In genomic region chr17:1830288-1830687, GRCh38 we compare ENCODE assay signal across 8 cellular contexts. TPM values are rescaled to one million over a fixed set of nuclear protein-coding genes. Genes with fewer than 3 reads are reported as not detected.
DNase-seq lines count a peak whose midpoint lies in the region; ATAC-seq and TF ChIP-seq lines count a peak whose summit lies in the region.

No MANE protein-coding gene starts in this region.

- peaks cover 70% of the 10 kb centered on the region for H3K4me1 Mint-ChIP-seq in CD4-positive, alpha-beta T cell (ENCODE audit: low read depth)
- H3K4me1 Mint-ChIP-seq in T-helper 2 cell treated with Interferon-gamma antibody and Interleukin-4, amounts not matched to agents 5 μg/mL and 100 μg/mL, for 36 hours (ENCODE audit: low read depth), result peaks cover 48% of the 10 kb centered on the region
- peaks cover 27% of the 10 kb centered on the region for H3K4me1 Mint-ChIP-seq in neural progenitor cell

- H3K27ac ChIP-seq in CD4-positive, alpha-beta T cell (ENCODE audit: low read depth, low read length), result peak overlapping the region; percentile 81
- H3K27ac ChIP-seq in epithelial cell of prostate (peak overlapping the region; percentile 45), neural progenitor cell (no peak overlapping the region)

- peak overlapping the region; percentile 99 for H3K4me3 Mint-ChIP-seq in CD4-positive, alpha-beta T cell
- peak overlapping the region; percentile 98 for H3K4me3 Mint-ChIP-seq in T-helper 2 cell treated with Interferon-gamma antibody and Interleukin-4, amounts not matched to agents 5 μg/mL and 100 μg/mL, for 36 hours
- peak overlapping the region; percentile 97 for H3K4me3 Mint-ChIP-seq in neural progenitor cell

- CTCF ChIA-PET in CD4-positive, alpha-beta T cell (lab: Charles Lee), result interaction anchor here (1.3 to 1.4 kb wide), 2 partner anchors 35 to 181 kb away, joined by 7 read pairs; partner anchors contain the start of gene RILP

- H3K9me3 ChIP-seq in CD4-positive, alpha-beta T cell (ENCODE audit: control insufficient read depth, low read length), result no peaks in the 10 kb centered on the region
- H3K9me3 ChIP-seq in neural progenitor cell (ENCODE audit: low read depth), result no peaks in the 10 kb centered on the region

- H3K9ac ChIP-seq in neural progenitor cell, result peak overlapping the region; percentile 62

- peaks cover 39% of the 10 kb centered on the region for H4K20me1 ChIP-seq in neural progenitor cell (ENCODE audit: low read depth)

- POLR2A ChIA-PET in CD4-positive, alpha-beta T cell (lab: Charles Lee), result interaction anchor here (1.1 to 2.9 kb wide), 11 partner anchors 34 to 473 kb away, joined by 3 to 21 read pairs (median 9); partner anchors contain the start of genes RILP, RTN4RL1, SMG6 and SRR

- peak overlapping the region; percentile 90 for H3K27ac Mint-ChIP-seq in CD4-positive, alpha-beta T cell
- peak overlapping the region; percentile 96 for H3K27ac Mint-ChIP-seq in T-helper 2 cell treated with Interferon-gamma antibody and Interleukin-4, amounts not matched to agents 5 μg/mL and 100 μg/mL, for 36 hours
- peak overlapping the region; percentile 71 for H3K27ac Mint-ChIP-seq in neural progenitor cell

- no peak for DNase-seq in CD4-positive, alpha-beta T cell
- DNase-seq in T-helper 2 cell treated with Interferon-gamma antibody and Interleukin-4, amounts not matched to agents 5 μg/mL and 100 μg/mL, for 36 hours (ENCODE audit: low spot score), result peak; percentile 18
- DNase-seq in epithelial cell of prostate (ENCODE audit: low read depth, low spot score), result no peak
- peak; percentile 48 for DNase-seq in neural progenitor cell (ENCODE audit: low spot score)
- DNase-seq in DMS114 treated with DMSO at 0.1 percent for 48 hours (lab: John Stamatoyannopoulos, UW; ENCODE audit: unreplicated experiment), result no peak
- DNase-seq in NK-92 treated with Interleukin-12 subunit alpha and Interleukin-12 subunit beta, amount 100 ng/mL, for 24 hours (lab: John Stamatoyannopoulos, UW), result no peak
- DNase-seq in SKM-1 treated with dmso at 0.1 percent for 144 hours (lab: John Stamatoyannopoulos, UW; ENCODE audit: unreplicated experiment), result no peak

- peaks cover 65% of the 10 kb centered on the region for H3K36me3 Mint-ChIP-seq in CD4-positive, alpha-beta T cell (ENCODE audit: low read depth)
- H3K36me3 Mint-ChIP-seq in T-helper 2 cell treated with Interferon-gamma antibody and Interleukin-4, amounts not matched to agents 5 μg/mL and 100 μg/mL, for 36 hours (ENCODE audit: low read depth), result peaks cover 52% of the 10 kb centered on the region
- peaks cover 13% of the 10 kb centered on the region for H3K36me3 Mint-ChIP-seq in neural progenitor cell

- H3K36me3 ChIP-seq in neural progenitor cell, result no peaks in the 10 kb centered on the region

- H3F3A ChIP-seq in neural progenitor cell (ENCODE audit: low read depth), result peaks cover 8% of the 10 kb centered on the region

- H3K4me3 ChIP-seq in neural progenitor cell, result peak overlapping the region; percentile 90

- H2AFZ ChIP-seq in neural progenitor cell (replicated peaks), result peak overlapping the region; percentile 92

- no peak for TF ChIP-seq CTCF in CD4-positive, alpha-beta T cell (IDR thresholded peaks at IDR 0.05)
- TF ChIP-seq CTCF in neural progenitor cell (IDR thresholded peaks at IDR 0.05), result no peak

- peaks cover 77% of the 10 kb centered on the region for H3K79me2 ChIP-seq in neural progenitor cell (ENCODE audit: low read depth)

- no peaks in the 10 kb centered on the region for H3K9me3 Mint-ChIP-seq in CD4-positive, alpha-beta T cell
- no peaks in the 10 kb centered on the region for H3K9me3 Mint-ChIP-seq in T-helper 2 cell treated with Interferon-gamma antibody and Interleukin-4, amounts not matched to agents 5 μg/mL and 100 μg/mL, for 36 hours
- no peaks in the 10 kb centered on the region for H3K9me3 Mint-ChIP-seq in neural progenitor cell

- peak overlapping the region; percentile 89 for H3K4me2 ChIP-seq in neural progenitor cell

- intact Hi-C loops in CD4-positive, alpha-beta T cell (cut with DNase I, micrococcal nuclease), result no loop called here

- no peaks in the 10 kb centered on the region for H3K27me3 Mint-ChIP-seq in CD4-positive, alpha-beta T cell
- no peaks in the 10 kb centered on the region for H3K27me3 Mint-ChIP-seq in T-helper 2 cell treated with Interferon-gamma antibody and Interleukin-4, amounts not matched to agents 5 μg/mL and 100 μg/mL, for 36 hours (ENCODE audit: low read depth)
- peaks cover 4% of the 10 kb centered on the region for H3K27me3 Mint-ChIP-seq in neural progenitor cell (ENCODE audit: insufficient read depth, low read depth)

- H3K4me1 ChIP-seq in neural progenitor cell, result peaks cover 5% of the 10 kb centered on the region

- peak; percentile 3 for ATAC-seq in CD4-positive, alpha-beta T cell (ENCODE audit: poor library complexity)
- peak; percentile 3 for ATAC-seq in HG02885 (IDR thresholded peaks at IDR 0.05; ENCODE audit: poor library complexity, unreplicated experiment)

- no peaks in the 10 kb centered on the region for H3K27me3 ChIP-seq in CD4-positive, alpha-beta T cell (ENCODE audit: control insufficient read depth, insufficient read depth, low read length)
- no peaks in the 10 kb centered on the region for H3K27me3 ChIP-seq in neural progenitor cell

RNA-seq across cellular contexts. Expression of gene RPA1, which starts 0.5 kb away (rescaled TPM):
- 10 to 100 TPM; 38.6 to 38.7 TPM for total RNA-seq in CD4-positive, alpha-beta T cell
- total RNA-seq in neural progenitor cell (ENCODE audit: low replicate concordance), result 78.5 and 94.4 TPM in 2 replicates

RNA-seq across cellular contexts. Expression of gene SMYD4, which starts 0.6 kb away (rescaled TPM):
- total RNA-seq in CD4-positive, alpha-beta T cell, result 10 to 100 TPM in 1 of 2 experiments, 1 to 10 TPM in 1; 9.3 to 10.6 TPM
- total RNA-seq in neural progenitor cell (ENCODE audit: low replicate concordance), result 24.0 and 24.4 TPM in 2 replicates

Comparison
In these comparisons a context has a peak if more than half of its experiments do, and no peak if none do; other contexts are left out.
1. DNase-seq: peak in T-helper 2 cell treated with Interferon-gamma antibody and Interleukin-4, amounts not matched to agents 5 μg/mL and 100 μg/mL, for 36 hours (single experiment) and neural progenitor cell (single experiment); none in CD4-positive, alpha-beta T cell (0 of 10), epithelial cell of prostate (single experiment), DMS114 treated with DMSO at 0.1 percent for 48 hours (single experiment), NK-92 treated with Interleukin-12 subunit alpha and Interleukin-12 subunit beta, amount 100 ng/mL, for 24 hours (single experiment) and SKM-1 treated with dmso at 0.1 percent for 144 hours (single experiment).
2. Peak in every context shown above with its lines, with median percentiles within 50 percentile points of each other: H3K27ac Mint-ChIP-seq and H3K4me3 Mint-ChIP-seq.